Comparison of ENCODE assay signal across 8 cellular contexts in genomic region chr7:1458676-1459511, GRCh38. TPM values are rescaled to one million over a fixed set of nuclear protein-coding genes. Genes with fewer than 3 reads are reported as not detected.
A peak's percentile ranks its signal among the peaks of the same experiment; 100 is the strongest.
DNase-seq lines count a peak whose midpoint lies in the region; ATAC-seq and TF ChIP-seq lines count a peak whose summit lies in the region.

Gene MICALL2 (minus strand): TSS chr7:1459470. CDS start chr7:1459326, 144 bp downstream.

- DNase-seq in activated CD4-positive, CD25-positive, alpha-beta regulatory T cell (lab: John Stamatoyannopoulos, UW) = no peak
- DNase-seq in HEK293T (ENCODE audit: extremely low spot score) (peak; percentile 38), NCI-H1105 (lab: John Stamatoyannopoulos, UW) (peak; percentile 42), head of caudate nucleus (peak in 25 of 42 donors; percentile 29 to 85 (median 51)), osteocyte (ENCODE audit: extremely low spot score, unreplicated experiment) (peak; percentile 92)
- peak; percentile 22 to 67 for DNase-seq in activated naive CD4-positive, alpha-beta T cell treated with anti-CD3 and anti-CD28 coated beads, Interleukin-2, amount 50 U/mL, for 72 hours (ENCODE audit: low spot score in 2 of 2)

- peak within 1 kb of the TSS; percentile 76 for H3K4me3 Mint-ChIP-seq in osteocyte (ENCODE audit: unreplicated experiment)

- H3K9me3 Mint-ChIP-seq in activated naive CD4-positive, alpha-beta T cell treated with anti-CD3 and anti-CD28 coated beads, Interleukin-2, amount 50 U/mL, for 72 hours = no peaks in the 10 kb centered on the region
- no peaks in the 10 kb centered on the region for H3K9me3 Mint-ChIP-seq in osteocyte (ENCODE audit: unreplicated experiment)

- peak within 1 kb of the TSS in 1 of 2 donors; percentile 54 for H3K27ac Mint-ChIP-seq in activated naive CD4-positive, alpha-beta T cell treated with anti-CD3 and anti-CD28 coated beads, Interleukin-2, amount 50 U/mL, for 72 hours
- peak within 1 kb of the TSS; percentile 77 for H3K27ac Mint-ChIP-seq in osteocyte (ENCODE audit: unreplicated experiment)

- peaks cover 56% of the 10 kb centered on the region for H3K4me1 Mint-ChIP-seq in osteocyte (ENCODE audit: unreplicated experiment)

- POLR2A ChIA-PET in HEK293T (lab: Yijun Ruan, JAX) = interaction anchor here (1.1 kb wide), 1 partner anchor 11 kb away, joined by 3 read pairs; no protein-coding TSS in a partner anchor

- no peak for TF ChIP-seq CTCF in osteocyte (IDR thresholded peaks at IDR 0.05)

- intact Hi-C loops in head of caudate nucleus (cut with DNase I) = no loop called here

- peak; percentile 8 to 13 for ATAC-seq in activated CD4-positive, CD25-positive, alpha-beta regulatory T cell treated with anti-CD3 and anti-CD28 coated beads, Interleukin-2, amount 50 U/mL, for 24 hours
- ATAC-seq in activated naive CD4-positive, alpha-beta T cell treated with anti-CD3 and anti-CD28 coated beads, Interleukin-2, amount 50 U/mL, for 72 hours = peak in 1 of 2 donors; percentile 57
- ATAC-seq in HG03442 (IDR thresholded peaks at IDR 0.05; ENCODE audit: unreplicated experiment) = no peak

- CTCF ChIA-PET in HEK293T (lab: Yijun Ruan, JAX) = no interaction called here

- H3K36me3 Mint-ChIP-seq in activated naive CD4-positive, alpha-beta T cell treated with anti-CD3 and anti-CD28 coated beads, Interleukin-2, amount 50 U/mL, for 72 hours = no peaks in the 10 kb centered on the region
- no peaks in the 10 kb centered on the region for H3K36me3 Mint-ChIP-seq in osteocyte (ENCODE audit: unreplicated experiment)

- no peaks in the 10 kb centered on the region for H3K27me3 Mint-ChIP-seq in osteocyte (ENCODE audit: unreplicated experiment)

TF ChIP-seq in HEK293T, 16 proteins besides CTCF, POLR2A, EP300 and RAD21:
- TF ChIP-seq HDGF (IDR thresholded peaks at IDR 0.05; ENCODE audit: borderline replicate concordance) = no peak
- no peak for TF ChIP-seq ARNT (IDR thresholded peaks at IDR 0.05)
- no peak for TF ChIP-seq FOXK2 (IDR thresholded peaks at IDR 0.05)

RNA-seq across cellular contexts. Expression of gene MICALL2, which starts in this region (rescaled TPM):
- total RNA-seq in activated naive CD4-positive, alpha-beta T cell treated with anti-CD3 and anti-CD28 coated beads, Interleukin-2, amount 50 U/mL, for 72 hours = 1 to 10 TPM; 1.4 to 9.1 TPM
- 55.9 and 63.1 TPM in 2 replicates for total RNA-seq in osteocyte

Comparison
In these comparisons a context has a peak if more than half of its experiments do, and no peak if none do; other contexts are left out.
1. DNase-seq: peak in HEK293T (single experiment), NCI-H1105 (single experiment), activated naive CD4-positive, alpha-beta T cell treated with anti-CD3 and anti-CD28 coated beads, Interleukin-2, amount 50 U/mL, for 72 hours (2 of 2), head of caudate nucleus (25 of 42) and osteocyte (single experiment); none in activated CD4-positive, CD25-positive, alpha-beta regulatory T cell (0 of 4).